Comparison of ENCODE assay signal across 1 cellular context in genomic region chr16:12086861-12087260, GRCh38.
TF ChIP-seq lines count a peak whose summit lies in the region.

No MANE protein-coding gene starts in this region.

TF ChIP-seq in SK-N-SH, 30 proteins besides CTCF, POLR2A, EP300 and RAD21 (continued from another document):
- TF ChIP-seq USF1 (IDR thresholded peaks at IDR 0.05; ENCODE audit: borderline replicate concordance, low read depth) (no peak), EZH2phosphoT487 (IDR thresholded peaks at IDR 0.05; ENCODE audit: borderline replicate concordance, low read depth) (no peak), SMC3 (IDR thresholded peaks at IDR 0.05; ENCODE audit: low read depth, low read length) (no peak), MAX (IDR thresholded peaks at IDR 0.05; ENCODE audit: low read depth) (no peak), IRF3 (IDR thresholded peaks at IDR 0.05; ENCODE audit: low read depth, low read length) (no peak), TAF1 (IDR thresholded peaks at IDR 0.05; ENCODE audit: borderline replicate concordance, low read depth, low read length) (no peak)
